In genomic region chr4:4858527-4858926, GRCh38 we compare ENCODE assay signal across 13 cellular contexts. TPM values are rescaled to one million over a fixed set of nuclear protein-coding genes. Genes with fewer than 3 reads are reported as not detected.
DNase-seq lines count a peak whose midpoint lies in the region; ATAC-seq, FAIRE-seq and TF ChIP-seq lines count a peak whose summit lies in the region.
"Had no signal": no experiment of that assay in that cellular context is flagged by ENCODE, and none has a peak within 500 bp of the region (broad histone marks: within the 10 kb centered on the region; RNA-seq: fewer than 3 reads in every experiment).

No MANE protein-coding gene starts in this region.

- H3K27me3 Mint-ChIP-seq in MCF 10A (ENCODE audit: insufficient read depth, unreplicated experiment), result peaks cover 15% of the 10 kb centered on the region
- peaks cover 72% of the 10 kb centered on the region for H3K27me3 Mint-ChIP-seq in astrocyte (ENCODE audit: low read depth, unreplicated experiment)
- peaks cover 27% of the 10 kb centered on the region for H3K27me3 Mint-ChIP-seq in mesothelial cell of epicardium (ENCODE audit: low read depth)

- TF ChIP-seq POLR2A in breast epithelium (IDR thresholded peaks at IDR 0.05) (no peak), uterus (IDR thresholded peaks at IDR 0.05) (no peak)

- TF ChIP-seq CTCF in MCF 10A (IDR thresholded peaks at IDR 0.05; ENCODE audit: unreplicated experiment) (no peak), breast epithelium (IDR thresholded peaks at IDR 0.05) (no peak), astrocyte (IDR thresholded peaks at IDR 0.05; ENCODE audit: insufficient read depth, low read depth, low read length) (no peak), mesothelial cell of epicardium (IDR thresholded peaks at IDR 0.05; ENCODE audit: unreplicated experiment) (no peak), uterus (IDR thresholded peaks at IDR 0.05) (no peak), ascending aorta (IDR thresholded peaks at IDR 0.05) (no peak)

- no peak for DNase-seq in MCF 10A (ENCODE audit: unreplicated experiment)
- DNase-seq in breast epithelium (ENCODE audit: low spot score in 2 of 2), result no peak
- DNase-seq in astrocyte (ENCODE audit: low read depth), result no peak
- DNase-seq in mesothelial cell of epicardium (ENCODE audit: low spot score in 2 of 2, unreplicated experiment in 2 of 2), result no peak
- no peak for DNase-seq in uterus
- DNase-seq in ascending aorta (ENCODE audit: low spot score in 2 of 2), result no peak
- DNase-seq: activated naive CD4-positive, alpha-beta T cell treated with Interleukin-2 at 50 U/mL for 16 hours; NCI-H2227 treated with DMSO at 0.1 percent for 48 hours; stimulated activated CD4-positive, alpha-beta T cell treated with anti-CD3 and anti-CD28 coated beads, Interleukin-4, amount 100 ng/mL, for 4 hours had no signal

- ATAC-seq in HG02588 (IDR thresholded peaks at IDR 0.05; ENCODE audit: unreplicated experiment) (no peak), HG03175 (IDR thresholded peaks at IDR 0.05; ENCODE audit: unreplicated experiment) (no peak)

- POLR2A ChIA-PET in MCF 10A (lab: Yijun Ruan, JAX), result interaction anchor here (0.6 to 3.0 kb wide), 3 partner anchors 13 to 316 kb away, joined by 6 to 15 read pairs (median 6); partner anchors contain the start of gene STX18

- no peak for FAIRE-seq in astrocyte (lab: Jason Lieb, UNC)

- H3K9me3 Mint-ChIP-seq in MCF 10A (ENCODE audit: unreplicated experiment) (no peaks in the 10 kb centered on the region), astrocyte (ENCODE audit: unreplicated experiment) (peaks cover 23% of the 10 kb centered on the region), mesothelial cell of epicardium (no peaks in the 10 kb centered on the region)

- no peak overlapping the region for H3K27ac ChIP-seq in breast epithelium
- H3K27ac ChIP-seq in astrocyte (ENCODE audit: low read depth, low read length), result no peak overlapping the region
- peak overlapping the region; percentile 76 to 83 for H3K27ac ChIP-seq in uterus
- no peak overlapping the region for H3K27ac ChIP-seq in ascending aorta
- H3K27ac ChIP-seq: sigmoid colon had no signal

- no peaks in the 10 kb centered on the region for H3K9me3 ChIP-seq in breast epithelium
- peaks cover 3% of the 10 kb centered on the region for H3K9me3 ChIP-seq in astrocyte (ENCODE audit: insufficient read depth, low read depth, low read length)
- no peaks in the 10 kb centered on the region for H3K9me3 ChIP-seq in uterus
- no peaks in the 10 kb centered on the region for H3K9me3 ChIP-seq in ascending aorta
- H3K9me3 ChIP-seq: sigmoid colon, vagina had no signal

- no peak overlapping the region for H2AFZ ChIP-seq in astrocyte (ENCODE audit: low read depth, low read length)

- no peak overlapping the region for H3K9ac ChIP-seq in astrocyte (ENCODE audit: low read length)

- H3K4me3 Mint-ChIP-seq in MCF 10A (ENCODE audit: unreplicated experiment), result peak overlapping the region; percentile 79
- H3K4me3 Mint-ChIP-seq in astrocyte (ENCODE audit: unreplicated experiment), result no peak overlapping the region
- H3K4me3 Mint-ChIP-seq in mesothelial cell of epicardium, result peak overlapping the region; percentile 63

- H3K36me3 ChIP-seq in breast epithelium (no peaks in the 10 kb centered on the region), astrocyte (ENCODE audit: insufficient read depth, low read length) (no peaks in the 10 kb centered on the region), uterus (no peaks in the 10 kb centered on the region), ascending aorta (no peaks in the 10 kb centered on the region)
- H3K36me3 ChIP-seq: sigmoid colon had no signal

- no TSS peak for BruUV-seq in MCF 10A (replicated peaks; lab: Mats Ljungman, UMichigan)

- H3K4me3 ChIP-seq in breast epithelium, result peak overlapping the region in 1 of 3 donors; percentile 89
- H3K4me3 ChIP-seq in astrocyte (ENCODE audit: insufficient read depth, low read depth, low read length), result no peak overlapping the region
- no peak overlapping the region for H3K4me3 ChIP-seq in uterus
- H3K4me3 ChIP-seq in ascending aorta, result no peak overlapping the region

- peaks cover 11% of the 10 kb centered on the region for H3K36me3 Mint-ChIP-seq in MCF 10A (ENCODE audit: insufficient read depth, unreplicated experiment)
- peaks cover 3% of the 10 kb centered on the region for H3K36me3 Mint-ChIP-seq in astrocyte (ENCODE audit: low read depth, unreplicated experiment)
- H3K36me3 Mint-ChIP-seq in mesothelial cell of epicardium, result peaks cover 14% of the 10 kb centered on the region

- H3K4me1 ChIP-seq in breast epithelium, result peaks cover 0 to 3% of the 10 kb centered on the region in 2 donors
- H3K4me1 ChIP-seq in astrocyte (ENCODE audit: insufficient read depth, low read length), result peaks cover 16% of the 10 kb centered on the region
- peaks cover 0 to 3% of the 10 kb centered on the region in 2 donors for H3K4me1 ChIP-seq in uterus
- H3K4me1 ChIP-seq in ascending aorta, result peaks cover 0 to 8% of the 10 kb centered on the region in 2 donors

- intact Hi-C loops in MCF 10A (cut with micrococcal nuclease) (no loop called here), breast epithelium (cut with DNase I; ENCODE audit: low total_unique reads) (no loop called here), uterus (cut with DNase I; ENCODE audit: low total_unique reads) (loop anchor here (5.0 kb wide), 1 partner anchor 144 kb away; no protein-coding TSS in a partner anchor), ascending aorta (cut with DNase I) (loop anchor here (5.0 to 10.0 kb wide), 2 partner anchors 314 to 566 kb away; partner anchors contain the start of genes LYAR, STX18 and ZBTB49)

- H3K79me2 ChIP-seq in astrocyte (ENCODE audit: insufficient read depth, low read length), result peaks cover 5% of the 10 kb centered on the region

- peaks cover 0 to 60% of the 10 kb centered on the region in 2 donors for H3K27me3 ChIP-seq in breast epithelium
- peaks cover 65% of the 10 kb centered on the region for H3K27me3 ChIP-seq in astrocyte (ENCODE audit: insufficient read depth, low read length)
- H3K27me3 ChIP-seq in uterus, result peaks cover 7 to 38% of the 10 kb centered on the region in 2 donors
- peaks cover 21% of the 10 kb centered on the region for H3K27me3 ChIP-seq in ascending aorta

- peaks cover 22% of the 10 kb centered on the region for H4K20me1 ChIP-seq in astrocyte (ENCODE audit: insufficient read depth, low read length)

- H3K4me1 Mint-ChIP-seq in MCF 10A (ENCODE audit: insufficient read depth, unreplicated experiment) (peaks cover 2% of the 10 kb centered on the region), astrocyte (ENCODE audit: low read depth, unreplicated experiment) (peaks cover 3% of the 10 kb centered on the region), mesothelial cell of epicardium (peaks cover 66% of the 10 kb centered on the region)

- no peak overlapping the region for H3K4me2 ChIP-seq in astrocyte (ENCODE audit: low read length)

- H3K27ac Mint-ChIP-seq in MCF 10A (ENCODE audit: low read depth, unreplicated experiment) (peak overlapping the region; percentile 94), astrocyte (ENCODE audit: unreplicated experiment) (peak overlapping the region; percentile 41), mesothelial cell of epicardium (peak overlapping the region; percentile 85)

- CTCF ChIA-PET in MCF 10A (lab: Yijun Ruan, JAX), result interaction anchor here (0.6 kb wide), 1 partner anchor 932 kb away, joined by 3 read pairs; no protein-coding TSS in a partner anchor

RNA-seq across cellular contexts. Expression of gene MSX1, which starts 0.9 kb away (rescaled TPM):
- 3.6 and 3.9 TPM in 2 replicates for total RNA-seq in MCF 10A (2022)
- total RNA-seq in breast epithelium, result 10 to 100 TPM in 1 of 3 donors, 1 to 10 TPM in 2; 5.4 to 17.9 (median 8.5) TPM
- 0.87 and 0.91 TPM in 2 replicates for total RNA-seq in astrocyte
- 44.9 to 50.3 TPM (median 46.0 TPM) in 3 replicates for total RNA-seq in mesothelial cell of epicardium
- 10 to 100 TPM; 19.7 to 33.0 (median 23.8) TPM for total RNA-seq in uterus
- total RNA-seq in ascending aorta, result 26.0 TPM

Comparison
In these comparisons a context has a peak if more than half of its experiments do, and no peak if none do; other contexts are left out.
1. H3K27ac Mint-ChIP-seq: peak in every context shown above with its lines; median percentile 94 in MCF 10A; 85 in mesothelial cell of epicardium; 41 in astrocyte.
2. H3K27ac ChIP-seq: peak in uterus (2 of 2); none in breast epithelium (0 of 2), astrocyte (single experiment) and ascending aorta (0 of 2).
3. intact Hi-C loops: an anchor here in uterus (5.0 kb wide) and ascending aorta (5.0 to 10.0 kb wide); none called in MCF 10A and breast epithelium.